Comparison of ENCODE assay signal across 8 cellular contexts in genomic region chr19:51394045-51394836, GRCh38. TPM values are rescaled to one million over a fixed set of nuclear protein-coding genes. Genes with fewer than 3 reads are reported as not detected.
A peak's percentile ranks its signal among the peaks of the same experiment; 100 is the strongest.
DNase-seq lines count a peak whose midpoint lies in the region; ATAC-seq, FAIRE-seq and TF ChIP-seq lines count a peak whose summit lies in the region.

No MANE protein-coding gene starts in this region.

- H3K4me3 ChIP-seq in right cardiac atrium (ENCODE audit: low read length) (peak overlapping the region; percentile 36), psoas muscle (peak overlapping the region; percentile 56)

- H3K4me2 ChIP-seq in H9 (ENCODE audit: insufficient read depth, insufficient read length, low read length) = peak overlapping the region; percentile 85

- no peaks in the 10 kb centered on the region for H3K79me2 ChIP-seq in H9 (ENCODE audit: insufficient read depth, low read length)

- peak; percentile 98 for ATAC-seq in T-helper 17 cell
- ATAC-seq in right cardiac atrium = peak; percentile 97 to 98
- ATAC-seq in psoas muscle = peak; percentile 97 to 98 (median 98)

- H3K36me3 ChIP-seq in psoas muscle (ENCODE audit: insufficient read depth in 1 of 2, low read depth in 1 of 2) = no peaks in the 10 kb centered on the region

- no peak overlapping the region for H2AK5ac ChIP-seq in H9 (ENCODE audit: insufficient read length, low read length)

- H3K23me2 ChIP-seq in H9 (ENCODE audit: insufficient read length, low read depth, low read length, poor library complexity, severe bottlenecking) = peaks cover 8% of the 10 kb centered on the region

- no peaks in the 10 kb centered on the region; a peak in 1 of 5 replicates for H3K9me3 Mint-ChIP-seq in H9

- H3K18ac ChIP-seq in H9 (ENCODE audit: insufficient read length, low read depth, low read length) = peak overlapping the region; percentile 84

- peak; percentile 99 for DNase-seq in GF-D8 (lab: John Stamatoyannopoulos, UW)
- DNase-seq in H9 = peak; percentile 99
- DNase-seq in M059J (ENCODE audit: low read depth) = peak; percentile 100
- DNase-seq in T-helper 17 cell = peak; percentile 66 to 74 (median 70)
- peak; percentile 94 to 96 (median 95) for DNase-seq in right cardiac atrium
- DNase-seq in psoas muscle = peak; percentile 92
- peak; percentile 97 for DNase-seq in urothelium cell line (ENCODE audit: low spot score)

- H3K79me1 ChIP-seq in H9 (ENCODE audit: insufficient read depth, low read depth, low read length, poor library complexity, severe bottlenecking) = no peaks in the 10 kb centered on the region

- H3T11ph ChIP-seq in H9 (ENCODE audit: low read length) = peak overlapping the region; percentile 73

- no peak overlapping the region for H2BK12ac ChIP-seq in H9 (ENCODE audit: insufficient read length, low read depth, low read length)

- H3K36me3 Mint-ChIP-seq in H9 (ENCODE audit: insufficient read depth in 1 of 3, low read depth in 3 of 3) (peaks cover 0 to 8% (median 6%) of the 10 kb centered on the region in 3 experiments; a peak in 5 of 7 replicates), T-helper 17 cell (ENCODE audit: low read depth) (peaks cover 2% of the 10 kb centered on the region)

- no CpG with 5 or more reads among the region's 45 CpGs for WGBS in H9 (ENCODE audit: extremely low coverage, insufficient read length, low lambda C conversion rate)
- WGBS in right cardiac atrium = 1% methylated on average over 45 of the region's 45 CpGs
- 1 to 2% (median 1%) methylated on average over 45 of the region's 45 CpGs for WGBS in psoas muscle, 3 donors

- H3K27me3 Mint-ChIP-seq in H9 (ENCODE audit: low read depth) (peaks cover 1% of the 10 kb centered on the region; the same call in 1 of the 2 replicates), T-helper 17 cell (no peaks in the 10 kb centered on the region)

- H3K27ac Mint-ChIP-seq in H9 = peak overlapping the region; percentile 98
- peak overlapping the region; percentile 66 for H3K27ac Mint-ChIP-seq in T-helper 17 cell

- H3K27me3 ChIP-seq in H9 (ENCODE audit: insufficient read depth, low read length) = no peaks in the 10 kb centered on the region
- no peaks in the 10 kb centered on the region for H3K27me3 ChIP-seq in right cardiac atrium (ENCODE audit: control insufficient read depth, insufficient read depth)
- peaks cover 0 to 3% (median 0%) of the 10 kb centered on the region in 3 donors for H3K27me3 ChIP-seq in psoas muscle (ENCODE audit: insufficient read depth in 3 of 3, low read length in 2 of 3)

- H2AFZ ChIP-seq in H9 (ENCODE audit: low read length) = no peak overlapping the region

- peak overlapping the region; percentile 79 for H2BK120ac ChIP-seq in H9 (ENCODE audit: low read depth, low read length, poor library complexity, severe bottlenecking)

- no peak overlapping the region for H4K8ac ChIP-seq in H9 (replicated peaks; ENCODE audit: insufficient read length, low read depth, low read length)

- no peak for TF ChIP-seq CTCF in H9 (conservative IDR thresholded peaks at IDR 0.05)
- peak; percentile 7 for TF ChIP-seq CTCF in psoas muscle (IDR thresholded peaks at IDR 0.05)

- H3K4me1 Mint-ChIP-seq in H9 (peaks cover 26 to 50% of the 10 kb centered on the region in 2 experiments), T-helper 17 cell (peaks cover 14% of the 10 kb centered on the region)

- intact Hi-C loops in right cardiac atrium (cut with DNase I) = loop anchor here in 1 of 4 donors (10.0 kb wide), 1 partner anchor 59 kb away; no protein-coding TSS in a partner anchor
- intact Hi-C loops in psoas muscle (cut with DNase I) = loop anchor here in 1 of 2 donors (2.0 kb wide), 1 partner anchor 21 kb away; the partner anchor contains the start of gene NKG7

- H2BK5ac ChIP-seq in H9 (ENCODE audit: insufficient read length, low read length) = peak overlapping the region; percentile 77

- H4K20me1 ChIP-seq in H9 (ENCODE audit: control insufficient read depth, insufficient read depth, insufficient read length) = no peaks in the 10 kb centered on the region

- H4K91ac ChIP-seq in H9 (ENCODE audit: insufficient read length, low read depth, low read length) = no peak overlapping the region

- H3K23ac ChIP-seq in H9 (ENCODE audit: insufficient read length, low read depth, low read length) = no peak overlapping the region

- no peaks in the 10 kb centered on the region for H3K9me3 ChIP-seq in H9 (ENCODE audit: control insufficient read depth, low read depth, low read length)
- no peaks in the 10 kb centered on the region for H3K9me3 ChIP-seq in T-helper 17 cell (ENCODE audit: control insufficient read depth, low read length, poor library complexity, severe bottlenecking)
- no peaks in the 10 kb centered on the region for H3K9me3 ChIP-seq in right cardiac atrium (ENCODE audit: control insufficient read depth, low read length)
- H3K9me3 ChIP-seq in psoas muscle = no peaks in the 10 kb centered on the region

- no peak overlapping the region for H2BK15ac ChIP-seq in H9 (ENCODE audit: low read depth, low read length)

- no peak for FAIRE-seq in urothelium cell line (lab: Jason Lieb, UNC)

- no peak overlapping the region; the same call in 1 of the 2 replicates for H3K4ac ChIP-seq in H9 (ENCODE audit: low read depth, low read length)

- no peak overlapping the region for H4K5ac ChIP-seq in H9 (ENCODE audit: insufficient read length, low read depth, low read length)

- no peak overlapping the region for H2BK20ac ChIP-seq in H9 (ENCODE audit: low read depth, low read length, poor library complexity, severe bottlenecking)

- peak overlapping the region; percentile 84; the same call in 1 of the 2 replicates for H3K14ac ChIP-seq in H9 (ENCODE audit: insufficient read depth, low read length)

- no peak overlapping the region for H3K56ac ChIP-seq in H9 (ENCODE audit: insufficient read length, low read depth, low read length)

- peak overlapping the region; percentile 93 for H3K9ac ChIP-seq in H9 (ENCODE audit: extremely low read depth, insufficient read length, low read length)

- H3K4me1 ChIP-seq in H9 (ENCODE audit: insufficient read depth, low read length) (no peaks in the 10 kb centered on the region), right cardiac atrium (ENCODE audit: control insufficient read depth, insufficient read depth, low read length) (no peaks in the 10 kb centered on the region), psoas muscle (peaks cover 8% of the 10 kb centered on the region)

- H3K27ac ChIP-seq in H9 (ENCODE audit: insufficient read length, low read depth, low read length) (peak overlapping the region; percentile 70), angular gyrus (ENCODE audit: low read depth, low read length) (peak overlapping the region; percentile 86), right cardiac atrium (ENCODE audit: low read length) (peak overlapping the region; percentile 55), psoas muscle (peak overlapping the region; percentile 67)

- H3K4me3 Mint-ChIP-seq in H9 (peak overlapping the region; percentile 90 to 93), T-helper 17 cell (peak overlapping the region; percentile 90)

RNA-seq across cellular contexts. Expression of gene C19orf84, which starts 3.9 kb away (rescaled TPM):
- total RNA-seq in H9 (2021) (4.1 and 4.8 TPM in 2 replicates), T-helper 17 cell (not detected), right cardiac atrium (not detected), psoas muscle (not detected)
- not detected in 2 replicates for total RNA-seq in M059J (2014; rRNA removed; shearing (Covaris generic))
- polyA plus RNA-seq in right cardiac atrium (not detected), psoas muscle (not detected)

RNA-seq across cellular contexts. Expression of gene LIM2, which starts 6.5 kb away (rescaled TPM):
- total RNA-seq in H9 (2021) (not detected in 2 replicates), T-helper 17 cell (not detected), right cardiac atrium (not detected), psoas muscle (not detected)
- total RNA-seq in M059J (2014; rRNA removed; shearing (Covaris generic)) = not detected in 2 replicates
- polyA plus RNA-seq in right cardiac atrium (not detected), psoas muscle (not detected)

RNA-seq across cellular contexts. Expression of gene NKG7, which starts 21.8 kb away (rescaled TPM):
- total RNA-seq in H9 (2021) (not detected in 2 replicates), T-helper 17 cell (10 to 100 TPM; 10.7 to 13.0 TPM), right cardiac atrium (1 to 10 TPM in 3 of 4 donors, under 1 TPM in 1; 0.89 to 3.1 (median 1.7) TPM), psoas muscle (1 to 10 TPM in 3 of 4 donors, under 1 TPM in 1; 0.62 to 2.9 (median 1.9) TPM)
- total RNA-seq in M059J (2014; rRNA removed; shearing (Covaris generic)) = not detected in 2 replicates
- polyA plus RNA-seq in right cardiac atrium (1.7 TPM), psoas muscle (1 to 10 TPM in 1 of 3 donors, under 1 TPM in 2; 0.61 to 1.2 (median 0.68) TPM)

RNA-seq across cellular contexts. Expression of gene SIGLEC10, which starts 23.2 kb away (rescaled TPM):
- total RNA-seq in H9 (2021) (not detected in 2 replicates), T-helper 17 cell (1 to 10 TPM in 1 of 2 donors, under 1 TPM in 1; 0.29 to 2.7 TPM), right cardiac atrium (1 to 10 TPM in 3 of 4 donors, under 1 TPM in 1; 0.62 to 6.5 (median 2.7) TPM), psoas muscle (1 to 10 TPM in 1 of 4 donors, under 1 TPM in 3; 0.64 to 1.1 (median 0.79) TPM)
- not detected in 2 replicates for total RNA-seq in M059J (2014; rRNA removed; shearing (Covaris generic))
- polyA plus RNA-seq in right cardiac atrium (0.77 TPM), psoas muscle (under 1 TPM; 0.09 to 0.98 (median 0.11) TPM)

RNA-seq across cellular contexts. Expression of gene CLDND2, which starts 25.4 kb away (rescaled TPM):
- total RNA-seq in H9 (2021) (1.7 TPM in 1 of 2 replicates, not detected in the other), T-helper 17 cell (under 1 TPM; 0.34 to 0.57 TPM), right cardiac atrium (1 to 10 TPM; 1.1 to 2.5 (median 2.2) TPM), psoas muscle (1 to 10 TPM in 1 of 4 donors, under 1 TPM in 2, not detected in 1; 0.85 to 1.8 (median 0.88) TPM)
- total RNA-seq in M059J (2014; rRNA removed; shearing (Covaris generic)) = not detected in 2 replicates
- polyA plus RNA-seq in right cardiac atrium (0.45 TPM), psoas muscle (under 1 TPM in 2 of 3 donors, not detected in 1; 0.30 to 0.39 TPM)

Comparison
In these comparisons a context has a peak if more than half of its experiments do, and no peak if none do; other contexts are left out.
1. Peak in every context shown above with its lines: DNase-seq, ATAC-seq, H3K4me3 ChIP-seq and H3K27ac ChIP-seq.